Comparison of ENCODE assay signal across 9 cellular contexts in the genomic region with DNA sequence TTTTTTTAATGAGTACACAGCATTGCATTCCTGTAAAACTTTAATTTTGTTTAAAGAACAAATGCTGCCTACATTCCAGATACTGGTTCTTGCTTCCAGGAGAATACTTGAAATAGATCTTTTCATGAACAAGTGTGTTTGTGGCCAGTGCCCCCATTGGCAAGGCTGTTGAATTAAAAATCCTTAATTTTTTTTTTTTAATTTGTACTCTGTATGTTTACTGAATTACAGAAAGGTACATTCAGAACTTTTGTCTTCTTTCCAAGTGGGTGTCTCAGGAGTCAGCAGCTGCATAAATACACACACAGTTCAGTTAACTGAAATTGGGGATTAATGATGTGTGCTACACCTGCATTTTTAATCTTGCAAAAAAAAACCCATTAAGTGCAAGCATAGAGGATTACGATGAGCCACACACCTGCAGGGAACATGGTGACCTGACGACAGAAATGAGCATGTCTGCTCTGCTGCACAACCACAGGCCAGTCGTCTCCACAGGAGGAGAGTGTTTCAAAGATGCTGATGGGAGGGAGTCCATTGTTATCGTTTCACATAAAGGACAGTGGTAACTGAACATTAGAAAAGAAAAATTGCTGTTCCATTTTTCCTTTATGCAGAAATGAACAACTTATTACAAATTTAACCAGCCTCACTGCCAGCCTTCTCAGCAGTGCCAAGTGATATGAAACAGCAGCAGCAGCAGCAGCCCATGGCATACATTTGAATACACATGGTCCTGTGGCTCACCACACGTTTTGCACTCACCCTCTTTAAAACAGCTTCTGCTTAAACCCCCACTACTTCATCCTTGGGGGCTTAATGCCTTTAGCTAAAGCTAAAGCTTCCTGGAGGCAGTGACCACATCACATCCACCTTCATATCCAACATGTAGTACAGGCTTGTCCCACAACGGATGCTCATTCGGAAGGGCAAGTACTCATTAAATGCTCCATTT.
DNase-seq lines count a peak whose midpoint lies in the region; ATAC-seq lines count a peak whose summit lies in the region.
"Had no signal": no experiment of that assay in that cellular context is flagged by ENCODE, and none has a peak within 500 bp of the region (broad histone marks: within the 10 kb centered on the region; RNA-seq: fewer than 3 reads in every experiment).

No MANE protein-coding gene starts in this region.

- peak; percentile 74 for DNase-seq in NCI-H345 treated with DMSO at 0.1 percent for 48 hours (lab: John Stamatoyannopoulos, UW; ENCODE audit: unreplicated experiment)
- DNase-seq in sciatic nerve (ENCODE audit: low spot score) = no peak
- no peak for DNase-seq in NOMO-1 (lab: John Stamatoyannopoulos, UW; ENCODE audit: unreplicated experiment in 2 of 2)
- no peak for DNase-seq in naive thymus-derived CD8-positive, alpha-beta T cell
- DNase-seq in stimulated activated CD4-positive, alpha-beta T cell treated with anti-CD3 and anti-CD28 coated beads, Interleukin-2, amount 100 ng/mL, for 48 hours = no peak
- DNase-seq: NCI-H446 treated with DMSO at 0.1 percent for 48 hours had no signal

- POLR2A ChIA-PET in naive thymus-derived CD8-positive, alpha-beta T cell (lab: Charles Lee) = no interaction called here

- peaks cover 0 to 6% (median 2%) of the 10 kb centered on the region in 5 donors for H3K27me3 Mint-ChIP-seq in naive thymus-derived CD8-positive, alpha-beta T cell

- H3K27ac Mint-ChIP-seq in naive thymus-derived CD8-positive, alpha-beta T cell = peak overlapping the region in 1 of 10 donors; percentile 66

- H3K4me3 Mint-ChIP-seq in naive thymus-derived CD8-positive, alpha-beta T cell = no peak overlapping the region

- H3K9me3 Mint-ChIP-seq in naive thymus-derived CD8-positive, alpha-beta T cell = peaks cover 0 to 4% (median 0%) of the 10 kb centered on the region in 9 donors

- ATAC-seq in GM19372 (IDR thresholded peaks at IDR 0.05; ENCODE audit: low read depth, unreplicated experiment) = peak; percentile 43
- peak; percentile 39 for ATAC-seq in HG03060 (IDR thresholded peaks at IDR 0.05; ENCODE audit: low read depth, unreplicated experiment)
- ATAC-seq in sciatic nerve = peak; percentile 71
- ATAC-seq in naive thymus-derived CD8-positive, alpha-beta T cell = no peak
- ATAC-seq in GM21360 (IDR thresholded peaks at IDR 0.05; ENCODE audit: unreplicated experiment) = no peak

- H3K4me1 Mint-ChIP-seq in naive thymus-derived CD8-positive, alpha-beta T cell = peaks cover 16 to 28% (median 20%) of the 10 kb centered on the region in 4 donors

- H3K36me3 Mint-ChIP-seq in naive thymus-derived CD8-positive, alpha-beta T cell = no peaks in the 10 kb centered on the region

- intact Hi-C loops in sciatic nerve (cut with DNase I) = no loop called here

Comparison
In these comparisons a context has a peak if more than half of its experiments do, and no peak if none do; other contexts are left out.
1. ATAC-seq: peak in GM19372 (single experiment), HG03060 (single experiment) and sciatic nerve (single experiment); none in naive thymus-derived CD8-positive, alpha-beta T cell (0 of 2) and GM21360 (single experiment).